9 cellular contexts compared by ENCODE assay signal in genomic region chr6:111601875-111602274, GRCh38. TPM values are rescaled to one million over a fixed set of nuclear protein-coding genes. Genes with fewer than 3 reads are reported as not detected.
A peak's percentile ranks its signal among the peaks of the same experiment; 100 is the strongest.
DNase-seq lines count a peak whose midpoint lies in the region; ATAC-seq, FAIRE-seq and TF ChIP-seq lines count a peak whose summit lies in the region.
"Had no signal": no experiment of that assay in that cellular context is flagged by ENCODE, and none has a peak within 500 bp of the region (broad histone marks: within the 10 kb centered on the region; RNA-seq: fewer than 3 reads in every experiment).

No MANE protein-coding gene starts in this region.

- peaks cover 28% of the 10 kb centered on the region for H3K4me1 Mint-ChIP-seq in central memory CD8-positive, alpha-beta T cell
- H3K4me1 Mint-ChIP-seq in stimulated activated naive CD8-positive, alpha-beta T cell treated with anti-CD3 and anti-CD28 coated beads, Interleukin-15, amount 100 ng/mL, for 72 hours: peaks cover 44% of the 10 kb centered on the region

- H3K36me3 Mint-ChIP-seq in central memory CD8-positive, alpha-beta T cell (ENCODE audit: insufficient read depth): peaks cover 9% of the 10 kb centered on the region

- H3K9me3 ChIP-seq in left lung: no peaks in the 10 kb centered on the region
- no peaks in the 10 kb centered on the region for H3K9me3 ChIP-seq in small intestine (ENCODE audit: control insufficient read depth, low read depth)

- TF ChIP-seq CTCF in left lung (IDR thresholded peaks at IDR 0.05): no peak

- H3K27me3 ChIP-seq in left lung: no peaks in the 10 kb centered on the region
- H3K27me3 ChIP-seq in small intestine (ENCODE audit: control insufficient read depth in 2 of 2, insufficient read depth in 2 of 2, low read length in 2 of 2): no peaks in the 10 kb centered on the region

- peaks cover 38 to 71% of the 10 kb centered on the region in 2 donors for H3K4me1 ChIP-seq in left lung
- H3K4me1 ChIP-seq in small intestine (ENCODE audit: control insufficient read depth in 2 of 2, insufficient read depth in 1 of 2, low read depth in 1 of 2, low read length in 1 of 2): peaks cover 5 to 20% of the 10 kb centered on the region in 2 donors

- peak overlapping the region; percentile 97 for H3K27ac ChIP-seq in left lung
- peak overlapping the region; percentile 71 to 97 for H3K27ac ChIP-seq in small intestine (ENCODE audit: low read depth in 1 of 2, low read length in 1 of 2)

- H3K4me3 Mint-ChIP-seq in central memory CD8-positive, alpha-beta T cell: no peak overlapping the region
- H3K4me3 Mint-ChIP-seq in stimulated activated naive CD8-positive, alpha-beta T cell treated with anti-CD3 and anti-CD28 coated beads, Interleukin-15, amount 100 ng/mL, for 72 hours: no peak overlapping the region

- H3K9me3 Mint-ChIP-seq in central memory CD8-positive, alpha-beta T cell: no peaks in the 10 kb centered on the region
- no peaks in the 10 kb centered on the region for H3K9me3 Mint-ChIP-seq in stimulated activated naive CD8-positive, alpha-beta T cell treated with anti-CD3 and anti-CD28 coated beads, Interleukin-15, amount 100 ng/mL, for 72 hours

- no peak overlapping the region for H3K4me3 ChIP-seq in left lung
- H3K4me3 ChIP-seq in small intestine (ENCODE audit: low read depth in 1 of 2, low read length in 2 of 2): no peak overlapping the region

- 7 to 11% (median 10%) methylated on average over 1 of the region's 1 CpG for WGBS in small intestine, 3 donors

- H3K27me3 Mint-ChIP-seq in central memory CD8-positive, alpha-beta T cell: no peaks in the 10 kb centered on the region
- no peaks in the 10 kb centered on the region for H3K27me3 Mint-ChIP-seq in stimulated activated naive CD8-positive, alpha-beta T cell treated with anti-CD3 and anti-CD28 coated beads, Interleukin-15, amount 100 ng/mL, for 72 hours

- DNase-seq in GM04504 (ENCODE audit: low read depth) (peak; percentile 93), left lung (no peak), small intestine (peak; percentile 42), 8988T (no peak), GM19238 (ENCODE audit: insufficient read length, low spot score) (no peak)
- DNase-seq in central memory CD8-positive, alpha-beta T cell (ENCODE audit: low spot score in 2 of 2): no peak
- no peak for DNase-seq in stimulated activated naive CD8-positive, alpha-beta T cell treated with anti-CD3 and anti-CD28 coated beads, Interleukin-15, amount 100 ng/mL, for 72 hours
- DNase-seq: NCI-H1417 had no signal

- intact Hi-C loops in left lung (cut with DNase I): no loop called here

- H3K27ac Mint-ChIP-seq in central memory CD8-positive, alpha-beta T cell (ENCODE audit: low read depth): peak overlapping the region; percentile 2
- H3K27ac Mint-ChIP-seq in stimulated activated naive CD8-positive, alpha-beta T cell treated with anti-CD3 and anti-CD28 coated beads, Interleukin-15, amount 100 ng/mL, for 72 hours: no peak overlapping the region

- ATAC-seq in central memory CD8-positive, alpha-beta T cell (replicated peaks; ENCODE audit: extremely low read depth, poor library complexity, severe bottlenecking): no peak
- ATAC-seq in left lung: peak; percentile 17
- no peak for ATAC-seq in HG03095 (IDR thresholded peaks at IDR 0.05; ENCODE audit: unreplicated experiment)
- ATAC-seq in stimulated activated naive CD8-positive, alpha-beta T cell treated with anti-CD3 and anti-CD28 coated beads, Interleukin-15, amount 100 ng/mL, for 72 hours: no peak

- H3K36me3 ChIP-seq in left lung (no peaks in the 10 kb centered on the region), small intestine (ENCODE audit: control insufficient read depth in 2 of 2, insufficient read depth in 2 of 2, low read length in 2 of 2) (no peaks in the 10 kb centered on the region)

- FAIRE-seq in small intestine (lab: Jason Lieb, UNC): no peak

RNA-seq across cellular contexts. Expression of gene TRAF3IP2, which starts 3.8 kb away (rescaled TPM):
- total RNA-seq in left lung: 10 to 100 TPM; 25.6 to 26.2 TPM
- 10 to 100 TPM; 40.4 to 50.0 (median 40.9) TPM for polyA plus RNA-seq in small intestine

Comparison
In these comparisons a context has a peak if more than half of its experiments do, and no peak if none do; other contexts are left out.
1. DNase-seq: peak in GM04504 (single experiment) and small intestine (single experiment); none in central memory CD8-positive, alpha-beta T cell (0 of 2), left lung (0 of 2), 8988T (single experiment), stimulated activated naive CD8-positive, alpha-beta T cell treated with anti-CD3 and anti-CD28 coated beads, Interleukin-15, amount 100 ng/mL, for 72 hours (0 of 2) and GM19238 (single experiment).